In the genomic region with DNA sequence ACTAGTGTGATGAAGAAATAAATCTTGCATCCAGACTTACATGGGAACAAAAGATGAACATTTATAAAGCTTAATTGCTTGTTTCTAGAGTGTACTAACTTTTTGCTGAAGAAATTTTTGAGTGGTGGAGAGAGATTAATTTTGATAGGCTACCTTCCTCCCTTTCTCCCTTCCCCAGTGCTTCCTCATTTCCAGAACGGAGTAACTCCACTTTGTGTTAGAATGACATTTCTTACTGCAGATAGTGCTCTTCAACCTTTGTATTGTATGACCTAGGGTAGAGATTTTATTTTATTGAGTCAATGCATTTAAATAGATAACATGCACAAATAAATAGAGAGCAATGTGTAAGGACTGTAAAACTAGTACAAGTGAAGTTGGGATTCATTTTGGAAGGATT, we compare ENCODE assay signal across 8 cellular contexts. TPM values are rescaled to one million over a fixed set of nuclear protein-coding genes. Genes with fewer than 3 reads are reported as not detected.
DNase-seq lines count a peak whose midpoint lies in the region; ATAC-seq and TF ChIP-seq lines count a peak whose summit lies in the region.

No MANE protein-coding gene starts in this region.

- no peak overlapping the region for H3K18ac ChIP-seq in mesenchymal stem cell (ENCODE audit: low read depth in 1 of 2, low read length in 2 of 2)

- H4K91ac ChIP-seq in mesenchymal stem cell (ENCODE audit: low read length) = no peak overlapping the region

- no peak overlapping the region for H2BK5ac ChIP-seq in mesenchymal stem cell (ENCODE audit: low read depth, low read length, poor library complexity, severe bottlenecking)

- no peak overlapping the region for H2BK12ac ChIP-seq in mesenchymal stem cell (ENCODE audit: low read length in 2 of 2)

- H3K4me1 Mint-ChIP-seq in HFFc6 (ENCODE audit: low read depth) = peaks cover 44% of the 10 kb centered on the region
- H3K4me1 Mint-ChIP-seq in activated naive CD8-positive, alpha-beta T cell treated with anti-CD3 and anti-CD28 coated beads, Interleukin-2, amount 10 ng/mL, durations not matched to agents 7 days and 5 days = peaks cover 38% of the 10 kb centered on the region

- no peak overlapping the region for H3K4ac ChIP-seq in mesenchymal stem cell (ENCODE audit: low read depth in 1 of 2, low read length in 2 of 2)

- no peak overlapping the region for H3K27ac ChIP-seq in mesenchymal stem cell (ENCODE audit: low read length, poor library complexity, severe bottlenecking)
- H3K27ac ChIP-seq in effector memory CD4-positive, alpha-beta T cell (ENCODE audit: insufficient read depth, low read length, poor library complexity, severe bottlenecking) = no peak overlapping the region

- H3K27me3 ChIP-seq in mesenchymal stem cell (ENCODE audit: control insufficient read depth in 1 of 2, insufficient read depth in 1 of 2, low read length in 2 of 2) = no peaks in the 10 kb centered on the region
- H3K27me3 ChIP-seq in effector memory CD4-positive, alpha-beta T cell (replicated peaks; ENCODE audit: control insufficient read depth, insufficient read depth, low read length, poor library complexity, severe bottlenecking) = no peaks in the 10 kb centered on the region

- H3K9me3 Mint-ChIP-seq in HFFc6 = no peaks in the 10 kb centered on the region
- no peaks in the 10 kb centered on the region for H3K9me3 Mint-ChIP-seq in activated naive CD8-positive, alpha-beta T cell treated with anti-CD3 and anti-CD28 coated beads, Interleukin-2, amount 10 ng/mL, durations not matched to agents 7 days and 5 days

- H3K4me2 ChIP-seq in mesenchymal stem cell (ENCODE audit: low read length, poor library complexity, severe bottlenecking) = peak overlapping the region; percentile 62

- POLR2A ChIA-PET in activated naive CD8-positive, alpha-beta T cell treated with anti-CD3 and anti-CD28 coated beads, Interleukin-2, amount 10 ng/mL, durations not matched to agents 7 days and 5 days (lab: Charles Lee) = interaction anchor here (0.6 to 3.8 kb wide), 5 partner anchors 8 to 408 kb away, joined by 5 to 42 read pairs (median 10); partner anchors contain the start of gene RNF7

- peaks cover 3 to 6% of the 10 kb centered on the region in 2 experiments for H3K36me3 ChIP-seq in mesenchymal stem cell (ENCODE audit: control insufficient read depth in 1 of 2, insufficient read depth in 2 of 2, low read depth in 1 of 2, low read length in 2 of 2)
- no peaks in the 10 kb centered on the region for H3K36me3 ChIP-seq in effector memory CD4-positive, alpha-beta T cell (ENCODE audit: control insufficient read depth, insufficient read depth, low read length)

- no CpG with 5 or more reads among the region's 1 CpG for WGBS in mesenchymal stem cell

- H3K23ac ChIP-seq in mesenchymal stem cell (ENCODE audit: low read length in 2 of 2) = no peak overlapping the region

- H3K14ac ChIP-seq in mesenchymal stem cell (ENCODE audit: low read length in 2 of 2) = no peak overlapping the region

- peak overlapping the region; percentile 99 for H3K9ac ChIP-seq in mesenchymal stem cell (ENCODE audit: low read length)

- H3K27me3 Mint-ChIP-seq in HFFc6 (ENCODE audit: insufficient read depth) = no peaks in the 10 kb centered on the region; the same call in 1 of the 2 replicates
- no peaks in the 10 kb centered on the region for H3K27me3 Mint-ChIP-seq in activated naive CD8-positive, alpha-beta T cell treated with anti-CD3 and anti-CD28 coated beads, Interleukin-2, amount 10 ng/mL, durations not matched to agents 7 days and 5 days

- H2BK15ac ChIP-seq in mesenchymal stem cell (ENCODE audit: low read depth, poor library complexity, severe bottlenecking) = no peak overlapping the region

- no peak overlapping the region for H2AK5ac ChIP-seq in mesenchymal stem cell (ENCODE audit: low read length, severe bottlenecking)

- TF ChIP-seq CTCF in AG09309 (IDR thresholded peaks at IDR 0.05; ENCODE audit: control insufficient read depth, insufficient read depth, low read depth, low read length, missing control alignments) (no peak), HFFc6 (IDR thresholded peaks at IDR 0.05) (no peak)

- H3K4me1 ChIP-seq in mesenchymal stem cell (ENCODE audit: control insufficient read depth, insufficient read depth, low read depth, low read length) = peaks cover 2% of the 10 kb centered on the region
- H3K4me1 ChIP-seq in effector memory CD4-positive, alpha-beta T cell (ENCODE audit: control insufficient read depth, insufficient read depth, low read length, poor library complexity, severe bottlenecking) = peaks cover 14% of the 10 kb centered on the region

- H4K8ac ChIP-seq in mesenchymal stem cell (ENCODE audit: low read length) = no peak overlapping the region

- peak overlapping the region; percentile 62; the same call in 1 of the 2 replicates for H3K4me3 ChIP-seq in AG09309 (ENCODE audit: control insufficient read depth, low read depth, low read length)
- H3K4me3 ChIP-seq in mesenchymal stem cell (ENCODE audit: insufficient read depth in 1 of 2, low read depth in 1 of 2, low read length in 2 of 2) = peak overlapping the region in 1 of 2 experiments; percentile 95
- no peak overlapping the region for H3K4me3 ChIP-seq in effector memory CD4-positive, alpha-beta T cell (ENCODE audit: insufficient read depth, low read depth, low read length, poor library complexity, severe bottlenecking)

- peak overlapping the region; percentile 90 for H3K27ac Mint-ChIP-seq in HFFc6
- peak overlapping the region; percentile 21 for H3K27ac Mint-ChIP-seq in activated naive CD8-positive, alpha-beta T cell treated with anti-CD3 and anti-CD28 coated beads, Interleukin-2, amount 10 ng/mL, durations not matched to agents 7 days and 5 days

- no peak overlapping the region for H2AFZ ChIP-seq in mesenchymal stem cell (ENCODE audit: low read depth, low read length)

- DNase-seq in AG09309 (ENCODE audit: low read depth) = no peak
- DNase-seq in HFFc6 = no peak
- no peak for DNase-seq in activated naive CD8-positive, alpha-beta T cell treated with anti-CD3 and anti-CD28 coated beads, Interleukin-2, amount 10 ng/mL, durations not matched to agents 7 days and 5 days
- DNase-seq in mesenchymal stem cell = peak; percentile 18
- DNase-seq in C1 segment of cervical spinal cord (lab: John Stamatoyannopoulos, UW) = no peak
- DNase-seq in NCI-H774 (lab: John Stamatoyannopoulos, UW) = no peak
- DNase-seq in hepatic stellate cell (ENCODE audit: low spot score) = no peak
- DNase-seq in effector memory CD4-positive, alpha-beta T cell = no peak

- H2BK120ac ChIP-seq in mesenchymal stem cell (ENCODE audit: low read depth, low read length) = no peak overlapping the region

- no peaks in the 10 kb centered on the region for H3K9me3 ChIP-seq in mesenchymal stem cell (ENCODE audit: control insufficient read depth, low read length)
- no peaks in the 10 kb centered on the region for H3K9me3 ChIP-seq in effector memory CD4-positive, alpha-beta T cell (ENCODE audit: control insufficient read depth, low read length)

- H3K36me3 Mint-ChIP-seq in HFFc6 (ENCODE audit: low read depth) = peaks cover 5% of the 10 kb centered on the region; the same call in 1 of the 2 replicates
- peaks cover 17% of the 10 kb centered on the region for H3K36me3 Mint-ChIP-seq in activated naive CD8-positive, alpha-beta T cell treated with anti-CD3 and anti-CD28 coated beads, Interleukin-2, amount 10 ng/mL, durations not matched to agents 7 days and 5 days

- H3K4me3 Mint-ChIP-seq in HFFc6 = peak overlapping the region; percentile 91
- peak overlapping the region; percentile 91 for H3K4me3 Mint-ChIP-seq in activated naive CD8-positive, alpha-beta T cell treated with anti-CD3 and anti-CD28 coated beads, Interleukin-2, amount 10 ng/mL, durations not matched to agents 7 days and 5 days

- ATAC-seq in activated naive CD8-positive, alpha-beta T cell treated with anti-CD3 and anti-CD28 coated beads, Interleukin-2, amount 10 ng/mL, durations not matched to agents 7 days and 5 days (ENCODE audit: low read depth) = no peak

- H3K79me1 ChIP-seq in mesenchymal stem cell (replicated peaks; ENCODE audit: low read length, poor library complexity, severe bottlenecking) = peaks cover 4% of the 10 kb centered on the region

RNA-seq across cellular contexts. Expression of gene ATP1B3, which starts 1.9 kb away (rescaled TPM):
- total RNA-seq in HFFc6 (2021; fragmentation: NEBNext Ultra II Directional; extraction: Animal tissue kit (Norgen Biotek cat#: 25700)) = 100 to 1,000 TPM; 219 to 273 (median 247) TPM
- total RNA-seq in activated naive CD8-positive, alpha-beta T cell treated with anti-CD3 and anti-CD28 coated beads, Interleukin-2, amount 10 ng/mL, durations not matched to agents 7 days and 5 days = 10 to 100 TPM; 63.2 to 66.2 TPM
- polyA plus RNA-seq in mesenchymal stem cell (2013, experiment 1 of 2) = 207 TPM
- polyA plus RNA-seq in mesenchymal stem cell (2013, experiment 2 of 2) = 218 TPM
